Comparison of ENCODE assay signal across 9 cellular contexts in the genomic region with DNA sequence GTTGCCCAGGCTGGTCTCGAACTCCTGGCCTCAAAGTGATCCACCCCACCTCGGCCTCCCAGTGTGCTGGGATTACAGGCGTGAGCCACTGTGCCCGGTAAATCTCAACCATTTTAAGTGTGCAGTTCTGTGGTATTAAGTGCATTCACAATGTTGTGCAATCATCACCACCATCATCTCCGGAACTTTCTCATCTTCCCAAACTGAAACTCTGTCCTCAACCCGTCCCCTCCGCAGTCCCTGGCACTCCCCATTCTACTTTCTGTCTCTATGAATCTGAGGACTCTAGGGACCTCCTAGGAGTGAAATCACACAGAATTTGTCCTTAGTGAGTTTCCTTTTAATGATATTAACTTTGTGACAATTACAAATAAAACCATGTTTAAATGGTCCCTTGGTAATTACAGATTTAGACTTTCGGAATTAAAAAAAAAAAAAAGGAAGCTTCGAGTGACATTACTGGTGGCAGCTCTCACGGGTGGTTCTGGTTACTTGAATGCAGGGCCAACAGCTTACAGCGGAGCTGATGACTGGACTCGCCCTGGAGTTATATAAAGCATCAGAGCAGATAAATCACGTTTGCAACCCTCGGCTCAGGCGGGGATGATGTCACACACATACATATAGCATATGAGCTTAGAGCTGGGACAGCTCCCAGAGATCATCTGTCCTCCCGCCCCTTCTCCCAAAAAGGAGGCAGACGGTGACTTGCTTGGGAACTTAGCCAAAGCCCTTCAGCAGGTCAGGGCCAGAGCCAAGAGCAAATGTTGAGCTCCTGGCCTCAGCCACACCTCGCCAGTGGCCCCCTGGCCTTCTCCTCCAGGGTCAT.
DNase-seq lines count a peak whose midpoint lies in the region; ATAC-seq and TF ChIP-seq lines count a peak whose summit lies in the region.
"Had no signal": no experiment of that assay in that cellular context is flagged by ENCODE, and none has a peak within 500 bp of the region (broad histone marks: within the 10 kb centered on the region; RNA-seq: fewer than 3 reads in every experiment).

No MANE protein-coding gene starts in this region.

- CTCF ChIA-PET in activated CD4-positive, alpha-beta memory T cell treated with anti-CD3 and anti-CD28 coated beads for 36 hours (lab: Charles Lee), result interaction anchor here (1.8 kb wide), 1 partner anchor 57 kb away, joined by 5 read pairs; no protein-coding TSS in a partner anchor
- CTCF ChIA-PET in activated CD8-positive, alpha-beta T cell treated with anti-CD3 and anti-CD28 coated beads for 36 hours (lab: Charles Lee), result interaction anchor here (0.8 to 1.7 kb wide), 2 partner anchors 10 to 168 kb away, joined by 3 to 4 read pairs; no protein-coding TSS in a partner anchor

- peak overlapping the region; percentile 66 for H3K9ac ChIP-seq in adipocyte (ENCODE audit: low read length)
- H3K9ac ChIP-seq in subcutaneous abdominal adipose tissue (ENCODE audit: low read length in 5 of 5), result peak overlapping the region in 3 of 5 donors; percentile 14 to 62 (median 51)

- ATAC-seq in left colon, result peak; percentile 40
- no peak for ATAC-seq in stimulated activated effector memory CD8-positive, alpha-beta T cell treated with anti-CD3 and anti-CD28 coated beads, Interleukin-12 subunit alpha, Interleukin-12 subunit beta, amount 100 ng/mL, for 72 hours
- no peak for ATAC-seq in activated CD8-positive, alpha-beta T cell treated with anti-CD3 and anti-CD28 coated beads for 36 hours

- H3K27ac Mint-ChIP-seq in activated CD4-positive, alpha-beta T cell treated with anti-CD3 and anti-CD28 coated beads, Interleukin-2, amount 10 ng/mL, durations not matched to agents 24 days and 14 days, result no peak overlapping the region
- H3K27ac Mint-ChIP-seq in activated CD4-positive, alpha-beta memory T cell treated with anti-CD3 and anti-CD28 coated beads for 36 hours, result no peak overlapping the region
- no peak overlapping the region for H3K27ac Mint-ChIP-seq in stimulated activated effector memory CD8-positive, alpha-beta T cell treated with anti-CD3 and anti-CD28 coated beads, Interleukin-12 subunit alpha, Interleukin-12 subunit beta, amount 100 ng/mL, for 72 hours
- no peak overlapping the region for H3K27ac Mint-ChIP-seq in activated CD8-positive, alpha-beta T cell treated with anti-CD3 and anti-CD28 coated beads for 36 hours

- peak; percentile 31 for DNase-seq in HFF-Myc (ENCODE audit: extremely low read depth, low read depth)
- DNase-seq in adipocyte (ENCODE audit: low read depth), result no peak
- DNase-seq in left colon, result peak in 1 of 2 donors; percentile 76
- no peak for DNase-seq in activated CD4-positive, alpha-beta T cell treated with anti-CD3 and anti-CD28 coated beads, Interleukin-2, amount 10 ng/mL, durations not matched to agents 24 days and 14 days
- DNase-seq in activated CD4-positive, alpha-beta memory T cell treated with anti-CD3 and anti-CD28 coated beads for 36 hours, result no peak
- no peak for DNase-seq in stimulated activated effector memory CD8-positive, alpha-beta T cell treated with anti-CD3 and anti-CD28 coated beads, Interleukin-12 subunit alpha, Interleukin-12 subunit beta, amount 100 ng/mL, for 72 hours (ENCODE audit: low spot score in 2 of 2)
- no peak for DNase-seq in activated CD8-positive, alpha-beta T cell treated with anti-CD3 and anti-CD28 coated beads for 36 hours

- H3K9me3 ChIP-seq in adipocyte (ENCODE audit: control insufficient read depth, low read length) (no peaks in the 10 kb centered on the region), subcutaneous abdominal adipose tissue (ENCODE audit: control insufficient read depth in 5 of 5, low read length in 5 of 5) (no peaks in the 10 kb centered on the region)
- H3K9me3 ChIP-seq: SJSA1 had no signal

- H3K27me3 ChIP-seq in adipocyte (replicated peaks; ENCODE audit: control insufficient read depth, insufficient read depth, low read length) (no peaks in the 10 kb centered on the region), subcutaneous abdominal adipose tissue (ENCODE audit: control insufficient read depth in 5 of 5, insufficient read depth in 4 of 5, low read length in 5 of 5) (no peaks in the 10 kb centered on the region)
- H3K27me3 ChIP-seq: SJSA1 had no signal

- no peaks in the 10 kb centered on the region for H3K9me3 Mint-ChIP-seq in activated CD4-positive, alpha-beta T cell treated with anti-CD3 and anti-CD28 coated beads, Interleukin-2, amount 10 ng/mL, durations not matched to agents 24 days and 14 days
- H3K9me3 Mint-ChIP-seq in activated CD4-positive, alpha-beta memory T cell treated with anti-CD3 and anti-CD28 coated beads for 36 hours, result no peaks in the 10 kb centered on the region
- H3K9me3 Mint-ChIP-seq in stimulated activated effector memory CD8-positive, alpha-beta T cell treated with anti-CD3 and anti-CD28 coated beads, Interleukin-12 subunit alpha, Interleukin-12 subunit beta, amount 100 ng/mL, for 72 hours, result no peaks in the 10 kb centered on the region
- H3K9me3 Mint-ChIP-seq in activated CD8-positive, alpha-beta T cell treated with anti-CD3 and anti-CD28 coated beads for 36 hours, result no peaks in the 10 kb centered on the region

- no peak overlapping the region for H3K4me3 ChIP-seq in HFF-Myc (replicated peaks; ENCODE audit: low read depth, low read length)
- H3K4me3 ChIP-seq in adipocyte (ENCODE audit: low read length), result peak overlapping the region; percentile 75
- H3K4me3 ChIP-seq in subcutaneous abdominal adipose tissue (ENCODE audit: low read depth in 1 of 5, low read length in 5 of 5), result peak overlapping the region in 3 of 5 donors; percentile 5 to 44 (median 10)
- H3K4me3 ChIP-seq: SJSA1 had no signal

- POLR2A ChIA-PET in activated CD4-positive, alpha-beta memory T cell treated with anti-CD3 and anti-CD28 coated beads for 36 hours (lab: Charles Lee), result no interaction called here
- POLR2A ChIA-PET in activated CD8-positive, alpha-beta T cell treated with anti-CD3 and anti-CD28 coated beads for 36 hours (lab: Charles Lee), result interaction anchor here (1.0 kb wide), 1 partner anchor 167 kb away, joined by 3 read pairs; no protein-coding TSS in a partner anchor

- no peak for TF ChIP-seq CTCF in HFF-Myc (IDR thresholded peaks at IDR 0.05; ENCODE audit: low read depth, low read length, missing control alignments)
- no peak for TF ChIP-seq CTCF in activated CD8-positive, alpha-beta T cell treated with anti-CD3 and anti-CD28 coated beads for 36 hours (IDR thresholded peaks at IDR 0.05)

- no peaks in the 10 kb centered on the region for H3K4me1 Mint-ChIP-seq in activated CD4-positive, alpha-beta T cell treated with anti-CD3 and anti-CD28 coated beads, Interleukin-2, amount 10 ng/mL, durations not matched to agents 24 days and 14 days
- no peaks in the 10 kb centered on the region for H3K4me1 Mint-ChIP-seq in activated CD4-positive, alpha-beta memory T cell treated with anti-CD3 and anti-CD28 coated beads for 36 hours (ENCODE audit: low read depth)
- H3K4me1 Mint-ChIP-seq in stimulated activated effector memory CD8-positive, alpha-beta T cell treated with anti-CD3 and anti-CD28 coated beads, Interleukin-12 subunit alpha, Interleukin-12 subunit beta, amount 100 ng/mL, for 72 hours, result no peaks in the 10 kb centered on the region
- H3K4me1 Mint-ChIP-seq in activated CD8-positive, alpha-beta T cell treated with anti-CD3 and anti-CD28 coated beads for 36 hours (ENCODE audit: low read depth), result no peaks in the 10 kb centered on the region

- no peaks in the 10 kb centered on the region for H3K27me3 Mint-ChIP-seq in activated CD4-positive, alpha-beta T cell treated with anti-CD3 and anti-CD28 coated beads, Interleukin-2, amount 10 ng/mL, durations not matched to agents 24 days and 14 days
- no peaks in the 10 kb centered on the region for H3K27me3 Mint-ChIP-seq in activated CD4-positive, alpha-beta memory T cell treated with anti-CD3 and anti-CD28 coated beads for 36 hours
- no peaks in the 10 kb centered on the region for H3K27me3 Mint-ChIP-seq in activated CD8-positive, alpha-beta T cell treated with anti-CD3 and anti-CD28 coated beads for 36 hours

- H3K27ac ChIP-seq in subcutaneous abdominal adipose tissue (ENCODE audit: low read depth, low read length), result peak overlapping the region; percentile 26
- H3K27ac ChIP-seq: SJSA1 had no signal

- H3K4me1 ChIP-seq in adipocyte (ENCODE audit: control insufficient read depth, insufficient read depth, low read length) (peaks cover 12% of the 10 kb centered on the region), subcutaneous abdominal adipose tissue (ENCODE audit: control insufficient read depth in 5 of 5, insufficient read depth in 5 of 5, low read length in 5 of 5) (peaks cover 0 to 10% (median 4%) of the 10 kb centered on the region in 5 donors)
- H3K4me1 ChIP-seq: SJSA1 had no signal

- H3K36me3 Mint-ChIP-seq in activated CD4-positive, alpha-beta T cell treated with anti-CD3 and anti-CD28 coated beads, Interleukin-2, amount 10 ng/mL, durations not matched to agents 24 days and 14 days (ENCODE audit: low read depth), result no peaks in the 10 kb centered on the region
- H3K36me3 Mint-ChIP-seq in activated CD4-positive, alpha-beta memory T cell treated with anti-CD3 and anti-CD28 coated beads for 36 hours, result no peaks in the 10 kb centered on the region
- H3K36me3 Mint-ChIP-seq in stimulated activated effector memory CD8-positive, alpha-beta T cell treated with anti-CD3 and anti-CD28 coated beads, Interleukin-12 subunit alpha, Interleukin-12 subunit beta, amount 100 ng/mL, for 72 hours, result no peaks in the 10 kb centered on the region
- no peaks in the 10 kb centered on the region for H3K36me3 Mint-ChIP-seq in activated CD8-positive, alpha-beta T cell treated with anti-CD3 and anti-CD28 coated beads for 36 hours (ENCODE audit: low read depth)

- no peak overlapping the region for H3K4me3 Mint-ChIP-seq in activated CD4-positive, alpha-beta T cell treated with anti-CD3 and anti-CD28 coated beads, Interleukin-2, amount 10 ng/mL, durations not matched to agents 24 days and 14 days
- H3K4me3 Mint-ChIP-seq in activated CD4-positive, alpha-beta memory T cell treated with anti-CD3 and anti-CD28 coated beads for 36 hours, result no peak overlapping the region
- no peak overlapping the region for H3K4me3 Mint-ChIP-seq in stimulated activated effector memory CD8-positive, alpha-beta T cell treated with anti-CD3 and anti-CD28 coated beads, Interleukin-12 subunit alpha, Interleukin-12 subunit beta, amount 100 ng/mL, for 72 hours
- no peak overlapping the region for H3K4me3 Mint-ChIP-seq in activated CD8-positive, alpha-beta T cell treated with anti-CD3 and anti-CD28 coated beads for 36 hours

- peaks cover 13% of the 10 kb centered on the region for H3K36me3 ChIP-seq in adipocyte (ENCODE audit: control insufficient read depth, insufficient read depth, low read length, severe bottlenecking)
- peaks cover 3 to 33% (median 25%) of the 10 kb centered on the region in 5 donors for H3K36me3 ChIP-seq in subcutaneous abdominal adipose tissue (ENCODE audit: control insufficient read depth in 5 of 5, insufficient read depth in 5 of 5, low read length in 5 of 5)
- H3K36me3 ChIP-seq: SJSA1 had no signal

- intact Hi-C loops in left colon (cut with DNase I, micrococcal nuclease), result no loop called here
- intact Hi-C loops in activated CD4-positive, alpha-beta T cell treated with anti-CD3 and anti-CD28 coated beads, Interleukin-2, amount 10 ng/mL, durations not matched to agents 24 days and 14 days (cut with micrococcal nuclease), result no loop called here
- intact Hi-C loops in activated CD4-positive, alpha-beta memory T cell treated with anti-CD3 and anti-CD28 coated beads for 36 hours (cut with micrococcal nuclease), result no loop called here
- intact Hi-C loops in activated CD8-positive, alpha-beta T cell treated with anti-CD3 and anti-CD28 coated beads for 36 hours (cut with micrococcal nuclease), result no loop called here
